In genomic region chr1:208557695-208558094, GRCh38 we compare ENCODE assay signal across 23 cellular contexts.
DNase-seq lines count a peak whose midpoint lies in the region; ATAC-seq, FAIRE-seq and TF ChIP-seq lines count a peak whose summit lies in the region.
"Had no signal": no experiment of that assay in that cellular context is flagged by ENCODE, and none has a peak within 500 bp of the region (broad histone marks: within the 10 kb centered on the region; RNA-seq: fewer than 3 reads in every experiment).

No MANE protein-coding gene starts in this region.

- no peaks in the 10 kb centered on the region for H4K20me1 ChIP-seq in SK-N-SH (ENCODE audit: insufficient read depth)
- H4K20me1 ChIP-seq in K562 (replicated peaks; ENCODE audit: control insufficient read depth, insufficient read depth, low read length), result no peaks in the 10 kb centered on the region
- no peaks in the 10 kb centered on the region for H4K20me1 ChIP-seq in smooth muscle cell (ENCODE audit: low read depth)
- H4K20me1 ChIP-seq: BLaER1 treated with 17β-estradiol and CSF1 and Interleukin-3, amounts not matched to agents 10 nM and 100 nM had no signal

- no peaks in the 10 kb centered on the region for H3K9me3 ChIP-seq in SK-N-SH
- H3K9me3 ChIP-seq in K562 (replicated peaks; ENCODE audit: control insufficient read depth, insufficient read depth, low read depth, low read length), result no peaks in the 10 kb centered on the region
- no peaks in the 10 kb centered on the region for H3K9me3 ChIP-seq in smooth muscle cell (replicated peaks; ENCODE audit: low read depth)
- H3K9me3 ChIP-seq: A549; BLaER1 treated with 17β-estradiol and CSF1 and Interleukin-3, amounts not matched to agents 10 nM and 100 nM; Caco-2 had no signal

- no peak for FAIRE-seq in K562 (lab: Jason Lieb, UNC)
- FAIRE-seq: A549, D721Med, G401.6, GM12891, GM19239 had no signal

- H3K36me3 Mint-ChIP-seq in mesothelial cell of epicardium, result no peaks in the 10 kb centered on the region
- H3K36me3 Mint-ChIP-seq in activated T-helper 1 cell treated with anti-CD3 and anti-CD28 coated beads, Interleukin-12 subunit alpha, Interleukin-12 subunit beta, Interleukin-2, Interleukin-4 antibody, amounts not matched to agents 30 ng/mL and 10 ng/mL and 1 ng/mL, durations not matched to agents 14 hours and 24 hours and 36 hours (ENCODE audit: low read depth), result no peaks in the 10 kb centered on the region
- H3K36me3 Mint-ChIP-seq: CD8-positive, alpha-beta T cell had no signal

- H2AFZ ChIP-seq in SK-N-SH (ENCODE audit: low read depth) (no peak overlapping the region), K562 (ENCODE audit: low read depth, low read length) (no peak overlapping the region), smooth muscle cell (ENCODE audit: low read depth) (peak overlapping the region; percentile 8)

- CTCF ChIA-PET in SK-N-SH (lab: Yijun Ruan, JAX), result interaction anchor here (1.1 kb wide), 1 partner anchor 20 kb away, joined by 3 read pairs; no protein-coding TSS in a partner anchor
- CTCF ChIA-PET in K562 (lab: Yijun Ruan, JAX; ENCODE audit: low intra/inter-chr PET ratio), result no interaction called here

- H3K79me2 ChIP-seq in SK-N-SH (ENCODE audit: insufficient read depth) (no peaks in the 10 kb centered on the region), K562 (ENCODE audit: control insufficient read depth, insufficient read depth, low read length) (no peaks in the 10 kb centered on the region), smooth muscle cell (ENCODE audit: low read depth) (no peaks in the 10 kb centered on the region)

- peaks cover 13% of the 10 kb centered on the region for H3K4me1 Mint-ChIP-seq in mesothelial cell of epicardium
- no peaks in the 10 kb centered on the region for H3K4me1 Mint-ChIP-seq in activated T-helper 1 cell treated with anti-CD3 and anti-CD28 coated beads, Interleukin-12 subunit alpha, Interleukin-12 subunit beta, Interleukin-2, Interleukin-4 antibody, amounts not matched to agents 30 ng/mL and 10 ng/mL and 1 ng/mL, durations not matched to agents 14 hours and 24 hours and 36 hours (ENCODE audit: low read depth)
- H3K4me1 Mint-ChIP-seq: B cell had no signal

- H3K36me3 ChIP-seq in SK-N-SH (replicated peaks in 1 of 2; ENCODE audit: control insufficient read depth in 1 of 2, insufficient read depth in 2 of 2, low read length in 1 of 2) (no peaks in the 10 kb centered on the region), K562 (ENCODE audit: control insufficient read depth, insufficient read depth, low read length) (no peaks in the 10 kb centered on the region), smooth muscle cell (ENCODE audit: low read depth) (no peaks in the 10 kb centered on the region)
- H3K36me3 ChIP-seq: BLaER1 treated with 17β-estradiol and CSF1 and Interleukin-3, amounts not matched to agents 10 nM and 100 nM had no signal

- no peak overlapping the region for H3K9ac ChIP-seq in SK-N-SH
- no peak overlapping the region for H3K9ac ChIP-seq in K562 (ENCODE audit: insufficient read depth in 1 of 2, low read depth in 2 of 2, low read length in 2 of 2)
- H3K9ac ChIP-seq in smooth muscle cell (ENCODE audit: low read depth), result peak overlapping the region; percentile 31
- H3K9ac ChIP-seq: BLaER1 treated with 17β-estradiol and CSF1 and Interleukin-3, amounts not matched to agents 10 nM and 100 nM had no signal

- DNase-seq in SK-N-SH (no peak), K562 (ENCODE audit: extremely low read depth in 1 of 4, low spot score in 3 of 4) (no peak), mesothelial cell of epicardium (ENCODE audit: low spot score in 2 of 2, unreplicated experiment in 2 of 2) (no peak), smooth muscle cell (lab: John Stamatoyannopoulos, UW; ENCODE audit: unreplicated experiment) (no peak), NCI-H187 (lab: John Stamatoyannopoulos, UW) (no peak)
- no peak for DNase-seq in activated T-helper 1 cell treated with anti-CD3 and anti-CD28 coated beads, Interleukin-12 subunit alpha, Interleukin-12 subunit beta, Interleukin-2, Interleukin-4 antibody, amounts not matched to agents 30 ng/mL and 10 ng/mL and 1 ng/mL, durations not matched to agents 14 hours and 24 hours and 36 hours (ENCODE audit: low spot score)
- DNase-seq in activated CD8-positive, alpha-beta memory T cell treated with anti-CD3 and anti-CD28 coated beads, Interleukin-2, amount 50 U/mL, for 48 hours, result no peak
- DNase-seq: AML-193; Caco-2; Calu3; CD4-positive, alpha-beta T cell; CD8-positive, alpha-beta T cell; DMS79 treated with DMSO at 0.1 percent for 48 hours; GF-D8 had no signal

- H3K27ac ChIP-seq in SK-N-SH (ENCODE audit: low read depth in 2 of 2, low read length in 1 of 2) (peak overlapping the region; percentile 37 to 96; a peak in 3 of 4 replicates), K562 (ENCODE audit: extremely low read depth, low read depth, low read length) (no peak overlapping the region), smooth muscle cell (ENCODE audit: low read depth) (peak overlapping the region; percentile 67)
- H3K27ac ChIP-seq: 22Rv1; A549; BLaER1 treated with 17β-estradiol and CSF1 and Interleukin-3, amounts not matched to agents 10 nM and 100 nM; C4-2B had no signal

- peaks cover 0 to 31% of the 10 kb centered on the region in 2 experiments; a peak in 2 of 4 replicates for H3K4me1 ChIP-seq in SK-N-SH (ENCODE audit: control insufficient read depth in 1 of 2, insufficient read depth in 2 of 2, low read depth in 1 of 2, low read length in 1 of 2)
- no peaks in the 10 kb centered on the region for H3K4me1 ChIP-seq in K562 (replicated peaks in 1 of 2; ENCODE audit: control insufficient read depth in 2 of 2, insufficient read depth in 2 of 2, low read length in 2 of 2)
- no peaks in the 10 kb centered on the region for H3K4me1 ChIP-seq in smooth muscle cell (ENCODE audit: low read depth)
- H3K4me1 ChIP-seq: A549; BLaER1 treated with 17β-estradiol and CSF1 and Interleukin-3, amounts not matched to agents 10 nM and 100 nM; Caco-2 had no signal

- no TSS peak for BruUV-seq in K562 (replicated peaks; lab: Mats Ljungman, UMichigan)

- intact Hi-C loops in K562 (cut with micrococcal nuclease), result no loop called here
- intact Hi-C loops in activated T-helper 1 cell treated with anti-CD3 and anti-CD28 coated beads, Interleukin-12 subunit alpha, Interleukin-12 subunit beta, Interleukin-2, Interleukin-4 antibody, amounts not matched to agents 30 ng/mL and 10 ng/mL and 1 ng/mL, durations not matched to agents 14 hours and 24 hours and 36 hours (cut with micrococcal nuclease), result no loop called here

- POLR2A ChIA-PET in SK-N-SH (lab: Yijun Ruan, JAX) (no interaction called here), K562 (lab: Yijun Ruan, JAX) (interaction anchor here (1.3 kb wide), 1 partner anchor 10 kb away, joined by 3 read pairs; no protein-coding TSS in a partner anchor)

- H3F3A ChIP-seq in SK-N-SH (replicated peaks; ENCODE audit: insufficient read depth), result peaks cover 2% of the 10 kb centered on the region
- H3F3A ChIP-seq in smooth muscle cell (ENCODE audit: low read depth), result peaks cover 3% of the 10 kb centered on the region

- H3K9me2 ChIP-seq in SK-N-SH, result no peaks in the 10 kb centered on the region

- H3K4me3 ChIP-seq in SK-N-SH (ENCODE audit: low read depth in 2 of 2, low read length in 1 of 2) (no peak overlapping the region), K562 (no peak overlapping the region), smooth muscle cell (no peak overlapping the region)
- H3K4me3 ChIP-seq: A549; BLaER1 treated with 17β-estradiol and CSF1 and Interleukin-3, amounts not matched to agents 10 nM and 100 nM had no signal

- TF ChIP-seq RAD21 in SK-N-SH (IDR thresholded peaks at IDR 0.05; ENCODE audit: low read length) (no peak), K562 (CRISPR knock-in tag; conservative IDR thresholded peaks at IDR 0.05 in 1 of 2, IDR thresholded peaks at IDR 0.05 in 1 of 2) (no peak)

- no peak for TF ChIP-seq EP300 in SK-N-SH (IDR thresholded peaks at IDR 0.05; ENCODE audit: borderline replicate concordance in 1 of 2, low read depth in 1 of 2, low read length in 1 of 2)
- TF ChIP-seq EP300 in K562 (IDR thresholded peaks at IDR 0.05; ENCODE audit: low read length), result no peak

- H3K27me3 ChIP-seq in SK-N-SH (ENCODE audit: insufficient read depth) (no peaks in the 10 kb centered on the region), K562 (ENCODE audit: control insufficient read depth in 2 of 2, insufficient read depth in 2 of 2, low read length in 2 of 2) (no peaks in the 10 kb centered on the region), smooth muscle cell (ENCODE audit: low read depth) (no peaks in the 10 kb centered on the region)
- H3K27me3 ChIP-seq: BLaER1 treated with 17β-estradiol and CSF1 and Interleukin-3, amounts not matched to agents 10 nM and 100 nM had no signal

- no peak for TF ChIP-seq POLR2A in K562 (conservative IDR thresholded peaks at IDR 0.05)

- H3K27ac Mint-ChIP-seq in mesothelial cell of epicardium, result peak overlapping the region; percentile 73
- H3K27ac Mint-ChIP-seq in activated T-helper 1 cell treated with anti-CD3 and anti-CD28 coated beads, Interleukin-12 subunit alpha, Interleukin-12 subunit beta, Interleukin-2, Interleukin-4 antibody, amounts not matched to agents 30 ng/mL and 10 ng/mL and 1 ng/mL, durations not matched to agents 14 hours and 24 hours and 36 hours, result no peak overlapping the region
- H3K27ac Mint-ChIP-seq: B cell; CD4-positive, alpha-beta T cell; CD8-positive, alpha-beta T cell had no signal

- WGBS in SK-N-SH (ENCODE audit: low lambda C conversion rate), result 24% methylated on average over 3 of the region's 3 CpGs
- 0% methylated on average over 3 of the region's 3 CpGs for WGBS in K562 (ENCODE audit: insufficient coverage, low coverage, missing lambda C conversion rate)
- WGBS in smooth muscle cell (ENCODE audit: low lambda C conversion rate), result 77% methylated on average over 3 of the region's 3 CpGs

- H3K27me3 Mint-ChIP-seq in mesothelial cell of epicardium (ENCODE audit: low read depth), result no peaks in the 10 kb centered on the region
- H3K27me3 Mint-ChIP-seq in activated T-helper 1 cell treated with anti-CD3 and anti-CD28 coated beads, Interleukin-12 subunit alpha, Interleukin-12 subunit beta, Interleukin-2, Interleukin-4 antibody, amounts not matched to agents 30 ng/mL and 10 ng/mL and 1 ng/mL, durations not matched to agents 14 hours and 24 hours and 36 hours (ENCODE audit: insufficient read depth), result no peaks in the 10 kb centered on the region

- no peak for ATAC-seq in K562
- ATAC-seq: A549; CD8-positive, alpha-beta T cell had no signal

- in situ Hi-C loops in K562 (cut with MboI), result no loop called here

- no peaks in the 10 kb centered on the region for H3K9me1 ChIP-seq in K562 (ENCODE audit: control insufficient read depth, insufficient read depth, low read length)

- H3K4me3 Mint-ChIP-seq in mesothelial cell of epicardium, result no peak overlapping the region
- no peak overlapping the region for H3K4me3 Mint-ChIP-seq in activated T-helper 1 cell treated with anti-CD3 and anti-CD28 coated beads, Interleukin-12 subunit alpha, Interleukin-12 subunit beta, Interleukin-2, Interleukin-4 antibody, amounts not matched to agents 30 ng/mL and 10 ng/mL and 1 ng/mL, durations not matched to agents 14 hours and 24 hours and 36 hours
- H3K4me3 Mint-ChIP-seq: B cell; CD4-positive, alpha-beta T cell; CD8-positive, alpha-beta T cell had no signal

- no peak overlapping the region for H3K4me2 ChIP-seq in SK-N-SH
- H3K4me2 ChIP-seq in K562 (ENCODE audit: insufficient read depth, low read length), result no peak overlapping the region
- peak overlapping the region; percentile 4 for H3K4me2 ChIP-seq in smooth muscle cell
- H3K4me2 ChIP-seq: A549; BLaER1 treated with 17β-estradiol and CSF1 and Interleukin-3, amounts not matched to agents 10 nM and 100 nM had no signal

- TF ChIP-seq CTCF in SK-N-SH (IDR thresholded peaks at IDR 0.05), result no peak
- no peak for TF ChIP-seq CTCF in K562 (IDR thresholded peaks at IDR 0.05 in 2 of 3, conservative IDR thresholded peaks at IDR 0.05 in 1 of 3; ENCODE audit: insufficient read depth in 2 of 3, low read depth in 1 of 3, low read length in 3 of 3)
- no peak for TF ChIP-seq CTCF in mesothelial cell of epicardium (IDR thresholded peaks at IDR 0.05; ENCODE audit: unreplicated experiment)
- no peak for TF ChIP-seq CTCF in smooth muscle cell (IDR thresholded peaks at IDR 0.05; ENCODE audit: borderline replicate concordance, insufficient read depth, poor library complexity, severe bottlenecking)

- no peaks in the 10 kb centered on the region for H3K9me3 Mint-ChIP-seq in mesothelial cell of epicardium
- H3K9me3 Mint-ChIP-seq in activated T-helper 1 cell treated with anti-CD3 and anti-CD28 coated beads, Interleukin-12 subunit alpha, Interleukin-12 subunit beta, Interleukin-2, Interleukin-4 antibody, amounts not matched to agents 30 ng/mL and 10 ng/mL and 1 ng/mL, durations not matched to agents 14 hours and 24 hours and 36 hours, result no peaks in the 10 kb centered on the region
- H3K9me3 Mint-ChIP-seq: CD4-positive, alpha-beta T cell; CD8-positive, alpha-beta T cell had no signal
